1 cellular context compared by ENCODE assay signal in the genomic region with DNA sequence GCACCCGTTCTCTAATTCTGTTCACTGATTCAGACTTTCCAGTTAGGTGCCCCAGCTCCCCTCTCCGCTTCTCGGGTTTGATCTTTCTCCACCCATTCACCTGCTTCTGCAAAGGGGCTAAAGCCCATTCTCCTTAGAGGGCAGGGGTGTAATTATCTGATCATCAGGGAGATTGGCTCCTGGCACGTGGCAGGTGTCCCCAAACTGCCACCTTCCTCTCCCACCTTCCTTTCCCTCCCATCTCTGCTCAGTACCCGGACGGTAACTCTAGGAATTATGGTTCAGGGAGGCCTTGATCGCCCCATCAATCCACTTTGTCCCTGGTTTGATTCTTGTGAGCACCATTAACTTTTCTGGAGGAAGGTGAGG.
TF ChIP-seq lines count a peak whose summit lies in the region.

No MANE protein-coding gene starts in this region.

TF ChIP-seq in SK-N-SH, 30 proteins besides CTCF, POLR2A, EP300 and RAD21 (continued from another document):
- TF ChIP-seq ZBTB33 (IDR thresholded peaks at IDR 0.05; ENCODE audit: borderline replicate concordance, low read depth) = no peak
- TF ChIP-seq PBX3 (IDR thresholded peaks at IDR 0.05) = no peak
TF ChIP-seq in SK-N-SH: peak in this region for 0.
